Comparison of ENCODE assay signal across 18 cellular contexts in the genomic region with DNA sequence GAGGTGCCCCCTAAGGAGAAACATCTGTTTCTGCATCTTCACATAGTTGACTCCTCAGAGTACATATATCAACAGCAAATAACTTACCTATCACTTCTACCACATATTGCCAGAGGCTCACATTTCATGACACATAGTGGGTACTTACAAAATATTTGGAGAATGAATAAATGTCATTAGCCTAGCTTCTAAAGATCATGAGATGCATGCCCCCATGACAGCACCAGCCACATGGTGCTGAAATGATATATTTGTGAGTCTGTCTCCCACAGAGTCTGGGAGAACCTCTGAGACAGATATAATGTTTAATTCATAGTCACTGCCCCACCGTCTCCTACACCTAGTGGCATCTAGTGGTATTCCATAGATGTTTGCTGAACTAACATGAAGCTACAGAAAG.
"Had no signal": no experiment of that assay in that cellular context is flagged by ENCODE, and none has a peak within 500 bp of the region (broad histone marks: within the 10 kb centered on the region; RNA-seq: fewer than 3 reads in every experiment).

No MANE protein-coding gene starts in this region.

- ATAC-seq: activated CD4-positive, alpha-beta T cell treated with anti-CD3 and anti-CD28 coated beads for 36 hours; activated T-cell treated with anti-CD3 and anti-CD28 coated beads, Interleukin-2, amount 50 U/mL, for 72 hours; left lobe of liver; natural killer cell; sciatic nerve had no signal

- H3K36me3 Mint-ChIP-seq: natural killer cell had no signal

- H3K27me3 ChIP-seq: breast epithelium had no signal

- H3K4me1 ChIP-seq: breast epithelium, prostate gland had no signal

- H3K27me3 Mint-ChIP-seq: activated CD4-positive, alpha-beta memory T cell treated with anti-CD3 and anti-CD28 coated beads, Interleukin-2, amount 10 ng/mL, durations not matched to agents 7 days and 5 days had no signal

- H3K4me3 Mint-ChIP-seq: activated CD4-positive, alpha-beta memory T cell treated with anti-CD3 and anti-CD28 coated beads, Interleukin-2, amount 10 ng/mL, durations not matched to agents 7 days and 5 days; activated CD4-positive, alpha-beta T cell treated with anti-CD3 and anti-CD28 coated beads for 36 hours; activated T-cell treated with anti-CD3 and anti-CD28 coated beads, Interleukin-2, amount 50 U/mL, for 72 hours; natural killer cell had no signal

- H3K4me3 ChIP-seq: breast epithelium, prostate gland had no signal

- DNase-seq: activated CD4-positive, alpha-beta memory T cell treated with anti-CD3 and anti-CD28 coated beads, Interleukin-2, amount 10 ng/mL, durations not matched to agents 7 days and 5 days; activated CD4-positive, alpha-beta T cell treated with anti-CD3 and anti-CD28 coated beads for 36 hours; activated naive CD4-positive, alpha-beta T cell; activated T-cell treated with anti-CD3 and anti-CD28 coated beads, Interleukin-2, amount 50 U/mL, for 72 hours; aorta; dermis blood vessel endothelial cell; erythroblast; head of caudate nucleus; natural killer cell; nucleus accumbens; stimulated activated CD4-positive, alpha-beta T cell treated with anti-CD3 and anti-CD28 coated beads, Interleukin-2, amount 100 ng/mL, for 24 hours; stimulated activated naive CD4-positive, alpha-beta T cell; substantia nigra had no signal

- H3K27ac ChIP-seq: breast epithelium, prostate gland, VCaP had no signal

- H3K9me3 ChIP-seq: breast epithelium, prostate gland had no signal

- H3K4me1 Mint-ChIP-seq: activated CD4-positive, alpha-beta memory T cell treated with anti-CD3 and anti-CD28 coated beads, Interleukin-2, amount 10 ng/mL, durations not matched to agents 7 days and 5 days; activated CD4-positive, alpha-beta T cell treated with anti-CD3 and anti-CD28 coated beads for 36 hours; natural killer cell had no signal

- H3K27ac Mint-ChIP-seq: activated CD4-positive, alpha-beta memory T cell treated with anti-CD3 and anti-CD28 coated beads, Interleukin-2, amount 10 ng/mL, durations not matched to agents 7 days and 5 days; activated CD4-positive, alpha-beta T cell treated with anti-CD3 and anti-CD28 coated beads for 36 hours; activated T-cell treated with anti-CD3 and anti-CD28 coated beads, Interleukin-2, amount 50 U/mL, for 72 hours; natural killer cell had no signal

- H3K36me3 ChIP-seq: breast epithelium, prostate gland had no signal
